In the genomic region with DNA sequence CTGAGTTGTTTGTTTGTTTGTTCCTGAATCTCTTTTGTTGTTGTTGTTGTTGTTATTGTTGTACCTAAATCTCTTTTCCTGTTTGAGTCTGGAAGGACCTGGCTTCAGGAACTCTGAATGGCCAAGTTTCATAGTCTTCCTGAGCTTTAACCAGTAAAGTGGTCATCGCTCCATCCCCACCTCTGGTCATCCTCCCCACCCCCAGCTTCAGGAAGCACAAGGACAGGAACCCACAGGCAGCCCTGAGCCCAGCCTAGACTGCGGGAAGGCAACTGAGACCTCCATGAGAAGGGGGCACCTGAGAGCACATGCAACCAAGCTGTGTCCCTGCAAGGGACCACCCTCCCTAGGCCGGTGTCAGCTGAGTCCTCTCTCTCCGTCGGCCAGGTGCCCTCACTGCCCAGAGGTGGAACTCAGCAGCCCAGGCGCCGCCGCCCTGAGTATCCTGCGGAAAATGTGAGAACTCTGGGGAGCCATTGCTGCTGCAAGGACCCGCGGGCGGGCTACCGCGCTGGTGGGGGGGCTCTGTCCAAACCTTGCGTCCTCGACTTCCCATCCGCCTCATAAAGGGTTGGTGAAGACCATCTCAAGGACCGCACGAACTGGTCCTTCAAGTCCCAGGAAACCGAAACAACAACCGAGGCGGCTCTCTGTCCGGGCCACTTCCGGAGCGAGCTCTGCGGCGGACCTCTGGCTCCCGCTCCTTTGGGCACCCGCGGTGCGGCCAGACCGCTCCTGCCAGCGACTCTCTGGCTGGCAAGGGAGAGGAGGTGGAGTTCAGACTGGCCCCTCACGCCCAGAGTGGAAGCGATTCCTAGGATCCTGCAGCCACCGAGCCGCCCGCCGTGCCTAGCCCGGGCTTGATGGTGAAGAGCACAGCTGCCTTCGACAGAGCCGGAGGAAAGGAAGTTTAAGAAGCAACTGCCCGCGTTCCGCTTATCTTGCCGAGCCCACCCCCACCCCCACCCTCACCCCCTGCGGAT, we compare ENCODE assay signal across 8 cellular contexts. TPM values are rescaled to one million over a fixed set of nuclear protein-coding genes. Genes with fewer than 3 reads are reported as not detected.
DNase-seq lines count a peak whose midpoint lies in the region; ATAC-seq and TF ChIP-seq lines count a peak whose summit lies in the region.
"Had no signal": no experiment of that assay in that cellular context is flagged by ENCODE, and none has a peak within 500 bp of the region (broad histone marks: within the 10 kb centered on the region; RNA-seq: fewer than 3 reads in every experiment).

No MANE protein-coding gene starts in this region.

- DNase-seq in H9 (peak; percentile 79), immature natural killer cell (no peak), NCI-H1105 (lab: John Stamatoyannopoulos, UW) (no peak), Karpas-422 (no peak), NCI-H2171 (lab: John Stamatoyannopoulos, UW) (no peak)
- peak; percentile 56 for DNase-seq in activated naive CD8-positive, alpha-beta T cell treated with anti-CD3 and anti-CD28 coated beads, Interleukin-2, amount 10 ng/mL, durations not matched to agents 7 days and 5 days

- no peak overlapping the region for H3K23ac ChIP-seq in H9 (ENCODE audit: insufficient read length, low read depth, low read length)

- H3K9me3 ChIP-seq in H9 (ENCODE audit: control insufficient read depth, low read depth, low read length) (no peaks in the 10 kb centered on the region), Karpas-422 (ENCODE audit: low read length) (no peaks in the 10 kb centered on the region)

- H4K8ac ChIP-seq in H9 (replicated peaks; ENCODE audit: insufficient read length, low read depth, low read length), result no peak overlapping the region

- no peak overlapping the region for H2AFZ ChIP-seq in H9 (ENCODE audit: low read length)
- no peak overlapping the region for H2AFZ ChIP-seq in Karpas-422 (ENCODE audit: low read length)

- H2BK12ac ChIP-seq in H9 (ENCODE audit: insufficient read length, low read depth, low read length), result no peak overlapping the region

- H4K20me1 ChIP-seq in H9 (ENCODE audit: control insufficient read depth, insufficient read depth, insufficient read length) (no peaks in the 10 kb centered on the region), Karpas-422 (ENCODE audit: insufficient read depth, low read depth, low read length) (no peaks in the 10 kb centered on the region)

- POLR2A ChIA-PET in activated naive CD8-positive, alpha-beta T cell treated with anti-CD3 and anti-CD28 coated beads, Interleukin-2, amount 10 ng/mL, durations not matched to agents 7 days and 5 days (lab: Charles Lee), result no interaction called here

- peaks cover 58 to 72% of the 10 kb centered on the region in 2 experiments for H3K4me1 Mint-ChIP-seq in H9
- H3K4me1 Mint-ChIP-seq in activated naive CD8-positive, alpha-beta T cell treated with anti-CD3 and anti-CD28 coated beads, Interleukin-2, amount 10 ng/mL, durations not matched to agents 7 days and 5 days, result peaks cover 31% of the 10 kb centered on the region
- H3K4me1 Mint-ChIP-seq in immature natural killer cell, result peaks cover 26 to 30% of the 10 kb centered on the region in 2 donors
- peaks cover 71% of the 10 kb centered on the region for H3K4me1 Mint-ChIP-seq in stimulated activated memory B cell treated with anti-CD40 and anti-IgM and Interleukin-4, amounts not matched to agents 10 μg/mL and 1 μg/mL and 100 μg/mL, for 72 hours

- H4K5ac ChIP-seq in H9 (ENCODE audit: insufficient read length, low read depth, low read length), result no peak overlapping the region

- H3K4me1 ChIP-seq in H9 (ENCODE audit: insufficient read depth, low read length) (peaks cover 3% of the 10 kb centered on the region; the same call in 1 of the 2 replicates), Karpas-422 (ENCODE audit: low read length) (no peaks in the 10 kb centered on the region)

- H3K36me3 Mint-ChIP-seq in H9 (ENCODE audit: insufficient read depth in 1 of 3, low read depth in 3 of 3) (0 out of 7 replicates have a peak, but pooled peaks cover 0 to 4% (median 0%) of the 10 kb centered on the region in 3 experiments), immature natural killer cell (no peaks in the 10 kb centered on the region)
- peaks cover 7% of the 10 kb centered on the region for H3K36me3 Mint-ChIP-seq in activated naive CD8-positive, alpha-beta T cell treated with anti-CD3 and anti-CD28 coated beads, Interleukin-2, amount 10 ng/mL, durations not matched to agents 7 days and 5 days
- H3K36me3 Mint-ChIP-seq in stimulated activated memory B cell treated with anti-CD40 and anti-IgM and Interleukin-4, amounts not matched to agents 10 μg/mL and 1 μg/mL and 100 μg/mL, for 72 hours, result no peaks in the 10 kb centered on the region

- H3K23me2 ChIP-seq in H9 (ENCODE audit: insufficient read length, low read depth, low read length, poor library complexity, severe bottlenecking), result peaks cover 22% of the 10 kb centered on the region

- TF ChIP-seq CTCF in H9 (conservative IDR thresholded peaks at IDR 0.05), result no peak

- no peak overlapping the region for H3K4ac ChIP-seq in H9 (ENCODE audit: low read depth, low read length)

- H3K79me1 ChIP-seq in H9 (ENCODE audit: insufficient read depth, low read depth, low read length, poor library complexity, severe bottlenecking), result no peaks in the 10 kb centered on the region

- H3K4me3 Mint-ChIP-seq in H9, result peak overlapping the region; percentile 59 to 79
- H3K4me3 Mint-ChIP-seq in activated naive CD8-positive, alpha-beta T cell treated with anti-CD3 and anti-CD28 coated beads, Interleukin-2, amount 10 ng/mL, durations not matched to agents 7 days and 5 days, result peak overlapping the region; percentile 70
- H3K4me3 Mint-ChIP-seq in immature natural killer cell, result peak overlapping the region; percentile 69 to 83 (median 78)
- peak overlapping the region; percentile 59 for H3K4me3 Mint-ChIP-seq in stimulated activated memory B cell treated with anti-CD40 and anti-IgM and Interleukin-4, amounts not matched to agents 10 μg/mL and 1 μg/mL and 100 μg/mL, for 72 hours

- H2BK120ac ChIP-seq in H9 (ENCODE audit: low read depth, low read length, poor library complexity, severe bottlenecking), result no peak overlapping the region

- H2BK20ac ChIP-seq in H9 (ENCODE audit: low read depth, low read length, poor library complexity, severe bottlenecking), result no peak overlapping the region

- no peak overlapping the region for H3T11ph ChIP-seq in H9 (ENCODE audit: low read length)

- H3K9me3 Mint-ChIP-seq in H9 (peaks cover 4 to 18% of the 10 kb centered on the region in 2 experiments; a peak in 3 of 5 replicates), immature natural killer cell (peaks cover 0 to 6% (median 0%) of the 10 kb centered on the region in 6 donors)
- H3K9me3 Mint-ChIP-seq in activated naive CD8-positive, alpha-beta T cell treated with anti-CD3 and anti-CD28 coated beads, Interleukin-2, amount 10 ng/mL, durations not matched to agents 7 days and 5 days, result peaks cover 1% of the 10 kb centered on the region
- peaks cover 2% of the 10 kb centered on the region for H3K9me3 Mint-ChIP-seq in stimulated activated memory B cell treated with anti-CD40 and anti-IgM and Interleukin-4, amounts not matched to agents 10 μg/mL and 1 μg/mL and 100 μg/mL, for 72 hours

- H3K9me2 ChIP-seq in Karpas-422 (replicated peaks; ENCODE audit: insufficient read depth, low read length), result no peaks in the 10 kb centered on the region

- no peak overlapping the region for H4K91ac ChIP-seq in H9 (ENCODE audit: insufficient read length, low read depth, low read length)

- H3K27ac ChIP-seq in H9 (ENCODE audit: insufficient read length, low read depth, low read length) (no peak overlapping the region), Karpas-422 (ENCODE audit: low read length) (no peak overlapping the region)

- H3K79me2 ChIP-seq in H9 (ENCODE audit: insufficient read depth, low read length) (no peaks in the 10 kb centered on the region), Karpas-422 (ENCODE audit: low read length) (no peaks in the 10 kb centered on the region)

- H3K27ac Mint-ChIP-seq in H9, result no peak overlapping the region
- peak overlapping the region; percentile 40 for H3K27ac Mint-ChIP-seq in activated naive CD8-positive, alpha-beta T cell treated with anti-CD3 and anti-CD28 coated beads, Interleukin-2, amount 10 ng/mL, durations not matched to agents 7 days and 5 days
- H3K27ac Mint-ChIP-seq in immature natural killer cell, result no peak overlapping the region
- no peak overlapping the region for H3K27ac Mint-ChIP-seq in stimulated activated memory B cell treated with anti-CD40 and anti-IgM and Interleukin-4, amounts not matched to agents 10 μg/mL and 1 μg/mL and 100 μg/mL, for 72 hours

- no peak overlapping the region for H3K14ac ChIP-seq in H9 (ENCODE audit: insufficient read depth, low read length)

- H3K4me2 ChIP-seq in H9 (ENCODE audit: insufficient read depth, insufficient read length, low read length) (peak overlapping the region; percentile 78), Karpas-422 (ENCODE audit: low read depth, low read length, poor library complexity, severe bottlenecking) (no peak overlapping the region)

- ATAC-seq in activated naive CD8-positive, alpha-beta T cell treated with anti-CD3 and anti-CD28 coated beads, Interleukin-2, amount 10 ng/mL, durations not matched to agents 7 days and 5 days (ENCODE audit: low read depth), result peak; percentile 16
- ATAC-seq in stimulated activated memory B cell treated with anti-CD40 and anti-IgM and Interleukin-4, amounts not matched to agents 10 μg/mL and 1 μg/mL and 100 μg/mL, for 72 hours, result no peak

- H2BK5ac ChIP-seq in H9 (ENCODE audit: insufficient read length, low read length), result no peak overlapping the region

- H2AK5ac ChIP-seq in H9 (ENCODE audit: insufficient read length, low read length), result no peak overlapping the region

- H3K27me3 Mint-ChIP-seq in H9 (ENCODE audit: low read depth), result peaks cover 94% of the 10 kb centered on the region
- H3K27me3 Mint-ChIP-seq in activated naive CD8-positive, alpha-beta T cell treated with anti-CD3 and anti-CD28 coated beads, Interleukin-2, amount 10 ng/mL, durations not matched to agents 7 days and 5 days, result peaks cover 78% of the 10 kb centered on the region
- peaks cover 12 to 38% (median 30%) of the 10 kb centered on the region in 3 donors for H3K27me3 Mint-ChIP-seq in immature natural killer cell (ENCODE audit: low read depth in 3 of 3)
- peaks cover 94% of the 10 kb centered on the region for H3K27me3 Mint-ChIP-seq in stimulated activated memory B cell treated with anti-CD40 and anti-IgM and Interleukin-4, amounts not matched to agents 10 μg/mL and 1 μg/mL and 100 μg/mL, for 72 hours

- H2BK15ac ChIP-seq in H9 (ENCODE audit: low read depth, low read length), result no peak overlapping the region

- no peak overlapping the region for H3K4me3 ChIP-seq in Karpas-422 (ENCODE audit: low read length)

- no peak overlapping the region for H3K18ac ChIP-seq in H9 (ENCODE audit: insufficient read length, low read depth, low read length)

- no CpG with 5 or more reads among the region's 47 CpGs for WGBS in H9 (ENCODE audit: extremely low coverage, insufficient read length, low lambda C conversion rate)

- no peaks in the 10 kb centered on the region for H3K36me3 ChIP-seq in Karpas-422 (ENCODE audit: insufficient read depth, low read length)

- no peak overlapping the region for H3K56ac ChIP-seq in H9 (ENCODE audit: insufficient read length, low read depth, low read length)

- H3K27me3 ChIP-seq in H9 (ENCODE audit: insufficient read depth, low read length) (peaks cover 89% of the 10 kb centered on the region), Karpas-422 (ENCODE audit: low read length) (no peaks in the 10 kb centered on the region)

- H3K9ac ChIP-seq in H9 (ENCODE audit: extremely low read depth, insufficient read length, low read length) (no peak overlapping the region), Karpas-422 (ENCODE audit: low read length) (no peak overlapping the region)

RNA-seq across cellular contexts. Expression of a gene that starts 4.2 kb away (rescaled TPM):
- total RNA-seq in H9 (2021), result 1.2 TPM in 2 replicates
- total RNA-seq in activated naive CD8-positive, alpha-beta T cell treated with anti-CD3 and anti-CD28 coated beads, Interleukin-2, amount 10 ng/mL, durations not matched to agents 7 days and 5 days, result 1 to 10 TPM; 1.1 to 1.4 TPM
- polyA plus RNA-seq in immature natural killer cell, result not detected
- total RNA-seq in Karpas-422 (2014; rRNA removed; shearing (Covaris generic); ENCODE audit: low replicate concordance), result not detected in 2 replicates
- total RNA-seq: HT1080 had no signal

Comparison
In these comparisons a context has a peak if more than half of its experiments do, and no peak if none do; other contexts are left out.
1. DNase-seq: peak in H9 (single experiment) and activated naive CD8-positive, alpha-beta T cell treated with anti-CD3 and anti-CD28 coated beads, Interleukin-2, amount 10 ng/mL, durations not matched to agents 7 days and 5 days (single experiment); none in immature natural killer cell (0 of 3), NCI-H1105 (single experiment), Karpas-422 (single experiment) and NCI-H2171 (single experiment).
2. Peak in every context shown above with its lines, with median percentiles within 50 percentile points of each other: H3K4me3 Mint-ChIP-seq.